Comparison of ENCODE assay signal across 32 cellular contexts in genomic region chr22:24457894-24458293, GRCh38. TPM values are rescaled to one million over a fixed set of nuclear protein-coding genes. Genes with fewer than 3 reads are reported as not detected.
"Had no signal": no experiment of that assay in that cellular context is flagged by ENCODE, and none has a peak within 500 bp of the region (broad histone marks: within the 10 kb centered on the region; RNA-seq: fewer than 3 reads in every experiment).

No MANE protein-coding gene starts in this region.

- H3K9ac ChIP-seq: neural progenitor cell, parathyroid adenoma had no signal

- H3K36me3 Mint-ChIP-seq: natural killer cell treated with Interleukin-12 subunit alpha and Interleukin-12 subunit beta and Interleukin-15 and Interleukin-18, amount 100 ng/mL, for 72 hours; neural progenitor cell; stimulated activated memory B cell treated with anti-CD40 and anti-IgM and Interleukin-4, amounts not matched to agents 10 μg/mL and 1 μg/mL and 100 μg/mL, for 72 hours; type B pancreatic cell had no signal

- H3K9me3 ChIP-seq: ovary, psoas muscle, right lobe of liver, spleen, suprapubic skin, testis, tibial artery, transverse colon, upper lobe of right lung, uterus had no signal

- H3K4me2 ChIP-seq: neural progenitor cell, smooth muscle cell had no signal

- H3K4me3 Mint-ChIP-seq: naive thymus-derived CD8-positive, alpha-beta T cell; natural killer cell treated with Interleukin-12 subunit alpha and Interleukin-12 subunit beta and Interleukin-15 and Interleukin-18, amount 100 ng/mL, for 72 hours; neural progenitor cell; stimulated activated memory B cell treated with anti-CD40 and anti-IgM and Interleukin-4, amounts not matched to agents 10 μg/mL and 1 μg/mL and 100 μg/mL, for 72 hours; stimulated activated naive CD8-positive, alpha-beta T cell treated with anti-CD3 and anti-CD28 coated beads, Interleukin-15, amount 100 ng/mL, for 72 hours; type B pancreatic cell had no signal

- H3K27me3 ChIP-seq: neural progenitor cell, ovary, right lobe of liver, spleen, suprapubic skin, testis, tibial artery, transverse colon, upper lobe of right lung, uterus had no signal

- ATAC-seq: naive thymus-derived CD8-positive, alpha-beta T cell; natural killer cell treated with Interleukin-12 subunit alpha and Interleukin-12 subunit beta and Interleukin-15 and Interleukin-18, amount 100 ng/mL, for 72 hours; psoas muscle; right cardiac atrium; right lobe of liver; stimulated activated memory B cell treated with anti-CD40 and anti-IgM and Interleukin-4, amounts not matched to agents 10 μg/mL and 1 μg/mL and 100 μg/mL, for 72 hours; stimulated activated naive CD8-positive, alpha-beta T cell treated with anti-CD3 and anti-CD28 coated beads, Interleukin-15, amount 100 ng/mL, for 72 hours; stimulated activated naive CD8-positive, alpha-beta T cell treated with anti-CD3 and anti-CD28 coated beads, Interleukin-15, Interleukin-2, amounts not matched to agents 100 U/mL and 50 U/mL, for 24 hours; upper lobe of right lung had no signal

- H3K27ac Mint-ChIP-seq: naive thymus-derived CD8-positive, alpha-beta T cell; natural killer cell treated with Interleukin-12 subunit alpha and Interleukin-12 subunit beta and Interleukin-15 and Interleukin-18, amount 100 ng/mL, for 72 hours; neural progenitor cell; progenitor cell of endocrine pancreas; stimulated activated memory B cell treated with anti-CD40 and anti-IgM and Interleukin-4, amounts not matched to agents 10 μg/mL and 1 μg/mL and 100 μg/mL, for 72 hours; type B pancreatic cell had no signal

- H3K9me3 Mint-ChIP-seq: natural killer cell treated with Interleukin-12 subunit alpha and Interleukin-12 subunit beta and Interleukin-15 and Interleukin-18, amount 100 ng/mL, for 72 hours; neural progenitor cell; stimulated activated memory B cell treated with anti-CD40 and anti-IgM and Interleukin-4, amounts not matched to agents 10 μg/mL and 1 μg/mL and 100 μg/mL, for 72 hours; stimulated activated naive CD8-positive, alpha-beta T cell treated with anti-CD3 and anti-CD28 coated beads, Interleukin-15, amount 100 ng/mL, for 72 hours; type B pancreatic cell had no signal

- H2AFZ ChIP-seq: neural progenitor cell, parathyroid adenoma had no signal

- H3K79me2 ChIP-seq: parathyroid adenoma had no signal

- H3K27ac ChIP-seq: neural progenitor cell, ovary, parathyroid adenoma, psoas muscle, right lobe of liver, skin epidermis, spleen, suprapubic skin, testis, tibial artery, transverse colon, upper lobe of right lung, uterus had no signal

- H3K36me3 ChIP-seq: neural progenitor cell, ovary, spleen, suprapubic skin, tibial artery, transverse colon, upper lobe of right lung, uterus had no signal

- H3K4me1 ChIP-seq: neural progenitor cell, parathyroid adenoma, psoas muscle, transverse colon, uterus had no signal

- H3K27me3 Mint-ChIP-seq: naive thymus-derived CD8-positive, alpha-beta T cell; natural killer cell treated with Interleukin-12 subunit alpha and Interleukin-12 subunit beta and Interleukin-15 and Interleukin-18, amount 100 ng/mL, for 72 hours; stimulated activated memory B cell treated with anti-CD40 and anti-IgM and Interleukin-4, amounts not matched to agents 10 μg/mL and 1 μg/mL and 100 μg/mL, for 72 hours; stimulated activated naive CD8-positive, alpha-beta T cell treated with anti-CD3 and anti-CD28 coated beads, Interleukin-15, amount 100 ng/mL, for 72 hours had no signal

- H3K4me3 ChIP-seq: neural progenitor cell, ovary, psoas muscle, right lobe of liver, skin epidermis, smooth muscle cell, spleen, suprapubic skin, testis, tibial artery, transverse colon, upper lobe of right lung, uterus had no signal

- DNase-seq: naive thymus-derived CD8-positive, alpha-beta T cell; occipital lobe; ovary; posterior cingulate gyrus; psoas muscle; right cardiac atrium; spleen; stimulated activated CD4-positive, alpha-beta T cell treated with anti-CD3 and anti-CD28 coated beads, Interleukin-12 subunit alpha, Interleukin-12 subunit beta, amount 100 ng/mL, for 4 hours; stimulated activated CD4-positive, alpha-beta T cell treated with anti-CD3 and anti-CD28 coated beads, Interleukin-1b, Interleukin-23, amount 100 ng/mL, for 48 hours; stimulated activated CD4-positive, alpha-beta T cell treated with anti-CD3 and anti-CD28 coated beads, Interleukin-4, amount 100 ng/mL, for 1 hour; stimulated activated CD4-positive, alpha-beta T cell treated with anti-CD3 and anti-CD28 coated beads, Interleukin-4, amount 100 ng/mL, for 4 hours; stimulated activated CD8-positive, alpha-beta memory T cell treated with anti-CD3 and anti-CD28 coated beads, Interleukin-4, amount 100 ng/mL, for 48 hours; stimulated activated naive CD4-positive, alpha-beta T cell; stimulated activated naive CD8-positive, alpha-beta T cell treated with anti-CD3 and anti-CD28 coated beads, Interleukin-15, amount 100 ng/mL, for 72 hours; stimulated activated naive CD8-positive, alpha-beta T cell treated with anti-CD3 and anti-CD28 coated beads, Interleukin-15, Interleukin-2, amounts not matched to agents 100 U/mL and 50 U/mL, for 24 hours; substantia nigra; testis; tibial artery; transverse colon; upper lobe of right lung; uterus had no signal

RNA-seq across cellular contexts. Expression of gene UPB1, which starts 37.2 kb away (rescaled TPM):
- total RNA-seq: occipital lobe, renal cortical epithelial cell, smooth muscle cell had no signal
